Comparison of ENCODE assay signal across 1 cellular context in genomic region chr14:69479696-69480095, GRCh38.
TF ChIP-seq lines count a peak whose summit lies in the region.

No MANE protein-coding gene starts in this region.

TF ChIP-seq in IMR-90, 13 proteins besides CTCF, POLR2A, EP300 and RAD21 (continued from another document):
- TF ChIP-seq BHLHE40 (IDR thresholded peaks at IDR 0.05; ENCODE audit: low read depth, low read length) = no peak
- no peak for TF ChIP-seq NFE2L2 (IDR thresholded peaks at IDR 0.05; ENCODE audit: low read depth, low read length)
- TF ChIP-seq CHD1 (IDR thresholded peaks at IDR 0.05; ENCODE audit: low read depth, low read length) = no peak
- TF ChIP-seq FOS (IDR thresholded peaks at IDR 0.05; ENCODE audit: low read depth, low read length) = no peak
- TF ChIP-seq MAFK (IDR thresholded peaks at IDR 0.05; ENCODE audit: low read depth, low read length) = no peak
- TF ChIP-seq MAZ (IDR thresholded peaks at IDR 0.05; ENCODE audit: borderline replicate concordance, low read depth, low read length) = no peak
- TF ChIP-seq RFX5 (IDR thresholded peaks at IDR 0.05; ENCODE audit: low read depth, low read length) = no peak
- TF ChIP-seq SMC3 (IDR thresholded peaks at IDR 0.05; ENCODE audit: low read depth, low read length) = no peak
- TF ChIP-seq MXI1 (IDR thresholded peaks at IDR 0.05; ENCODE audit: borderline replicate concordance, low read depth, low read length) = no peak
- TF ChIP-seq, protein P1, sequence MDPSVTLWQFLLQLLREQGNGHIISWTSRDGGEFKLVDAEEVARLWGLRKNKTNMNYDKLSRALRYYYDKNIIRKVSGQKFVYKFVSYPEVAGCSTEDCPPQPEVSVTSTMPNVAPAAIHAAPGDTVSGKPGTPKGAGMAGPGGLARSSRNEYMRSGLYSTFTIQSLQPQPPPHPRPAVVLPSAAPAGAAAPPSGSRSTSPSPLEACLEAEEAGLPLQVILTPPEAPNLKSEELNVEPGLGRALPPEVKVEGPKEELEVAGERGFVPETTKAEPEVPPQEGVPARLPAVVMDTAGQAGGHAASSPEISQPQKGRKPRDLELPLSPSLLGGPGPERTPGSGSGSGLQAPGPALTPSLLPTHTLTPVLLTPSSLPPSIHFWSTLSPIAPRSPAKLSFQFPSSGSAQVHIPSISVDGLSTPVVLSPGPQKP (IDR thresholded peaks at IDR 0.05; ENCODE audit: borderline replicate concordance, low read depth, low read length) = no peak
